In the genomic region with DNA sequence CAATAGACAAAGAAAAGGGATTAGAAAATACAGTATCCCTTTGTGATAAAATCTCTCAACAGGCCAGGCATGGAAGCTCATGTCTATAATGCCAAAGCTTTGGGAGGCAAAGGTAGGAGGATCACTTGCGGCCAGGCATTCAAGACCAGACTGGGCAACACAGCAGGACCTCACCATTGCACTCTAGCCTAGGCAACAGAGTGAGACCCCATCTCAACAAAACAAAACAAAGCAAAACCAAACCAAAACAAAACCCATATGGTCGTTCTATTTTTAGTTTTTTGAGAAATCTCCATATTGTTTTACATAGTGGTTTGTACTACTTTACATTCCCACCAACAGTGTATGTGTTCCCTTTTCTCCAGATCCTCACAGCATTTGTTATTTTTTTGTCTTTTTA, we compare ENCODE assay signal across 33 cellular contexts.
"Had no signal": no experiment of that assay in that cellular context is flagged by ENCODE, and none has a peak within 500 bp of the region (broad histone marks: within the 10 kb centered on the region; RNA-seq: fewer than 3 reads in every experiment).

No MANE protein-coding gene starts in this region.

- DNase-seq: Karpas-422, Kasumi-1, KG1, MG63, MM.1S, MV-4-11, NCI-H1048, NCI-H1092, NCI-H1092 treated with DMSO at 0.1 percent for 48 hours, NCI-H1105, NCI-H1105 treated with DMSO at 0.1 percent for 48 hours, NCI-H1417, NCI-H1417 treated with DMSO at 0.1 percent for 48 hours, NCI-H1436, NCI-H1436 treated with DMSO at 0.1 percent for 48 hours, NCI-H146, NCI-H1694, NCI-H1694 treated with DMSO at 0.1 percent for 48 hours, NCI-H187, NCI-H187 treated with DMSO at 0.1 percent for 48 hours, NCI-H1930, NCI-H2029, NCI-H2029 treated with DMSO at 0.1 percent for 48 hours, NCI-H2081, NCI-H2081 treated with DMSO at 0.1 percent for 48 hours, NCI-H2107, NCI-H2171, NCI-H2171 treated with DMSO at 0.1 percent for 48 hours, NCI-H2227 treated with DMSO at 0.1 percent for 48 hours, NCI-H226, NCI-H345, NCI-H446, NCI-H446 treated with DMSO at 0.1 percent for 48 hours had no signal
